In genomic region chr11:63764201-63764711, GRCh38 we compare ENCODE assay signal across 14 cellular contexts. TPM values are rescaled to one million over a fixed set of nuclear protein-coding genes. Genes with fewer than 3 reads are reported as not detected.
DNase-seq lines count a peak whose midpoint lies in the region; ATAC-seq and TF ChIP-seq lines count a peak whose summit lies in the region.
"Had no signal": no experiment of that assay in that cellular context is flagged by ENCODE, and none has a peak within 500 bp of the region (broad histone marks: within the 10 kb centered on the region; RNA-seq: fewer than 3 reads in every experiment).

No MANE protein-coding gene starts in this region.

- no peaks in the 10 kb centered on the region for H3K9me3 ChIP-seq in H9 (ENCODE audit: control insufficient read depth, low read depth, low read length)
- H3K9me3 ChIP-seq in esophagus muscularis mucosa: no peaks in the 10 kb centered on the region
- no peaks in the 10 kb centered on the region for H3K9me3 ChIP-seq in mesenchymal stem cell (ENCODE audit: control insufficient read depth, low read length)
- no peaks in the 10 kb centered on the region for H3K9me3 ChIP-seq in testis
- H3K9me3 ChIP-seq in CD8-positive, alpha-beta memory T cell (ENCODE audit: low read length): no peaks in the 10 kb centered on the region
- no peaks in the 10 kb centered on the region for H3K9me3 ChIP-seq in left lung

- intact Hi-C loops in esophagus muscularis mucosa (cut with DNase I) (loop anchor here (10.0 kb wide), 1 partner anchor 391 kb away; no protein-coding TSS in a partner anchor), testis (cut with DNase I; ENCODE audit: low total_unique reads) (loop anchor here (10.0 kb wide), 1 partner anchor 181 kb away; no protein-coding TSS in a partner anchor), left lung (cut with DNase I) (loop anchor here in 1 of 2 donors (10.0 kb wide), 1 partner anchor 181 kb away; no protein-coding TSS in a partner anchor)

- peaks cover 46 to 50% of the 10 kb centered on the region in 2 experiments for H3K4me1 Mint-ChIP-seq in H9
- H3K4me1 Mint-ChIP-seq in CD8-positive, alpha-beta memory T cell: peaks cover 7 to 11% (median 8%) of the 10 kb centered on the region in 3 donors

- H3K4me3 ChIP-seq in esophagus muscularis mucosa: peak overlapping the region; percentile 57 to 67 (median 65)
- H3K4me3 ChIP-seq in mesenchymal stem cell (ENCODE audit: insufficient read depth in 1 of 2, low read depth in 1 of 2, low read length in 2 of 2): no peak overlapping the region
- peak overlapping the region; percentile 49 to 56 for H3K4me3 ChIP-seq in testis
- no peak overlapping the region for H3K4me3 ChIP-seq in CD8-positive, alpha-beta memory T cell (ENCODE audit: low read length)
- no peak overlapping the region for H3K4me3 ChIP-seq in left lung
- H3K4me3 ChIP-seq: GM23248 had no signal

- peaks cover 0 to 31% (median 8%) of the 10 kb centered on the region in 4 donors for H3K36me3 ChIP-seq in esophagus muscularis mucosa
- H3K36me3 ChIP-seq in mesenchymal stem cell (ENCODE audit: control insufficient read depth in 1 of 2, insufficient read depth in 2 of 2, low read depth in 1 of 2, low read length in 2 of 2): peaks cover 24 to 47% of the 10 kb centered on the region in 2 experiments
- no peaks in the 10 kb centered on the region for H3K36me3 ChIP-seq in testis (ENCODE audit: low read depth, missing control alignments)
- H3K36me3 ChIP-seq in CD8-positive, alpha-beta memory T cell (ENCODE audit: insufficient read depth, low read length): no peaks in the 10 kb centered on the region
- H3K36me3 ChIP-seq in left lung: peaks cover 0 to 36% of the 10 kb centered on the region in 2 donors

- TF ChIP-seq CTCF in H9 (conservative IDR thresholded peaks at IDR 0.05) (no peak), esophagus muscularis mucosa (IDR thresholded peaks at IDR 0.05) (no peak), testis (IDR thresholded peaks at IDR 0.05) (no peak), left lung (IDR thresholded peaks at IDR 0.05) (no peak)

- H4K5ac ChIP-seq in H9 (ENCODE audit: insufficient read length, low read depth, low read length): no peak overlapping the region

- CTCF ChIA-PET in CD8-positive, alpha-beta memory T cell (lab: Charles Lee): no interaction called here

- H3K27ac ChIP-seq in H9 (ENCODE audit: insufficient read length, low read depth, low read length): no peak overlapping the region
- peak overlapping the region; percentile 86 to 93 (median 92) for H3K27ac ChIP-seq in esophagus muscularis mucosa (replicated peaks in 1 of 4)
- H3K27ac ChIP-seq in mesenchymal stem cell (ENCODE audit: low read length, poor library complexity, severe bottlenecking): no peak overlapping the region
- H3K27ac ChIP-seq in testis: peak overlapping the region in 1 of 2 donors; percentile 64
- no peak overlapping the region for H3K27ac ChIP-seq in CD8-positive, alpha-beta memory T cell (ENCODE audit: low read depth, low read length)
- no peak overlapping the region for H3K27ac ChIP-seq in left lung
- H3K27ac ChIP-seq: GM23248 had no signal

- TF ChIP-seq POLR2A in esophagus muscularis mucosa (IDR thresholded peaks at IDR 0.05; ENCODE audit: low read depth) (no peak), testis (IDR thresholded peaks at IDR 0.05) (no peak)

- no peaks in the 10 kb centered on the region for H4K20me1 ChIP-seq in H9 (ENCODE audit: control insufficient read depth, insufficient read depth, insufficient read length)

- no peak for TF ChIP-seq EP300 in esophagus muscularis mucosa (IDR thresholded peaks at IDR 0.05)

- no peak for ATAC-seq in left lung
- ATAC-seq: activated CD8-positive, alpha-beta T cell treated with anti-CD3 and anti-CD28 coated beads, Interleukin-2, amount 10 ng/mL, durations not matched to agents 7 days and 5 days had no signal

- H3K56ac ChIP-seq in H9 (ENCODE audit: insufficient read length, low read depth, low read length): no peak overlapping the region

- no peaks in the 10 kb centered on the region for H3K27me3 ChIP-seq in H9 (ENCODE audit: insufficient read depth, low read length)
- H3K27me3 ChIP-seq in esophagus muscularis mucosa: no peaks in the 10 kb centered on the region
- H3K27me3 ChIP-seq in mesenchymal stem cell (ENCODE audit: control insufficient read depth in 1 of 2, insufficient read depth in 1 of 2, low read length in 2 of 2): no peaks in the 10 kb centered on the region
- no peaks in the 10 kb centered on the region for H3K27me3 ChIP-seq in testis
- no peaks in the 10 kb centered on the region for H3K27me3 ChIP-seq in CD8-positive, alpha-beta memory T cell (ENCODE audit: insufficient read depth, low read length, poor library complexity, severe bottlenecking)
- peaks cover 0 to 7% of the 10 kb centered on the region in 2 donors for H3K27me3 ChIP-seq in left lung

- 0 out of 5 replicates have a peak, but pooled peaks cover 0 to 2% of the 10 kb centered on the region in 2 experiments for H3K9me3 Mint-ChIP-seq in H9
- no peaks in the 10 kb centered on the region for H3K9me3 Mint-ChIP-seq in CD8-positive, alpha-beta memory T cell

- no peak overlapping the region for H2BK120ac ChIP-seq in H9 (ENCODE audit: low read depth, low read length, poor library complexity, severe bottlenecking)
- H2BK120ac ChIP-seq in mesenchymal stem cell (ENCODE audit: low read depth, low read length): peak overlapping the region; percentile 61

- no peak overlapping the region for H3K4me2 ChIP-seq in H9 (ENCODE audit: insufficient read depth, insufficient read length, low read length)
- no peak overlapping the region for H3K4me2 ChIP-seq in mesenchymal stem cell (ENCODE audit: low read length, poor library complexity, severe bottlenecking)

- no peak overlapping the region for H3T11ph ChIP-seq in H9 (ENCODE audit: low read length)

- no peak overlapping the region for H3K9ac ChIP-seq in H9 (ENCODE audit: extremely low read depth, insufficient read length, low read length)
- H3K9ac ChIP-seq in mesenchymal stem cell (ENCODE audit: low read length): no peak overlapping the region
- H3K9ac ChIP-seq: GM23248 had no signal

- no peak overlapping the region for H2AFZ ChIP-seq in H9 (ENCODE audit: low read length)
- no peak overlapping the region for H2AFZ ChIP-seq in mesenchymal stem cell (ENCODE audit: low read depth, low read length)
- H2AFZ ChIP-seq: GM23248 had no signal

- DNase-seq in H9 (no peak), esophagus muscularis mucosa (ENCODE audit: extremely low spot score) (no peak), mesenchymal stem cell (no peak), testis (no peak), left lung (no peak)
- DNase-seq in CD8-positive, alpha-beta memory T cell: no peak
- no peak for DNase-seq in NK-92 treated with Interleukin-12 subunit alpha and Interleukin-12 subunit beta, amount 100 ng/mL, for 24 hours (lab: John Stamatoyannopoulos, UW)
- DNase-seq: activated CD8-positive, alpha-beta T cell treated with anti-CD3 and anti-CD28 coated beads, Interleukin-2, amount 10 ng/mL, durations not matched to agents 7 days and 5 days; GM23248; NCI-H2107; NCI-H748 treated with DMSO at 0.1 percent for 48 hours; SIG-M5; stimulated activated CD8-positive, alpha-beta memory T cell treated with anti-CD3 and anti-CD28 coated beads, Interleukin-4, amount 100 ng/mL, for 48 hours had no signal

- H2BK20ac ChIP-seq in H9 (ENCODE audit: low read depth, low read length, poor library complexity, severe bottlenecking): no peak overlapping the region

- peaks cover 25% of the 10 kb centered on the region for H3K23me2 ChIP-seq in H9 (ENCODE audit: insufficient read length, low read depth, low read length, poor library complexity, severe bottlenecking)

- H3K14ac ChIP-seq in H9 (ENCODE audit: insufficient read depth, low read length) (no peak overlapping the region), mesenchymal stem cell (ENCODE audit: low read length in 2 of 2) (no peak overlapping the region)

- no peak overlapping the region for H4K91ac ChIP-seq in H9 (ENCODE audit: insufficient read length, low read depth, low read length)
- no peak overlapping the region for H4K91ac ChIP-seq in mesenchymal stem cell (ENCODE audit: low read length)

- H3K23ac ChIP-seq in H9 (ENCODE audit: insufficient read length, low read depth, low read length): no peak overlapping the region
- no peak overlapping the region for H3K23ac ChIP-seq in mesenchymal stem cell (ENCODE audit: low read length in 2 of 2)

- H3K18ac ChIP-seq in H9 (ENCODE audit: insufficient read length, low read depth, low read length) (no peak overlapping the region), mesenchymal stem cell (ENCODE audit: low read depth in 1 of 2, low read length in 2 of 2) (no peak overlapping the region)

- no peak overlapping the region for H2BK5ac ChIP-seq in H9 (ENCODE audit: insufficient read length, low read length)
- no peak overlapping the region for H2BK5ac ChIP-seq in mesenchymal stem cell (ENCODE audit: low read depth, low read length, poor library complexity, severe bottlenecking)

- H3K4ac ChIP-seq in H9 (ENCODE audit: low read depth, low read length): no peak overlapping the region
- H3K4ac ChIP-seq in mesenchymal stem cell (ENCODE audit: low read depth in 1 of 2, low read length in 2 of 2): no peak overlapping the region

- peaks cover 6% of the 10 kb centered on the region; the same call in 1 of the 2 replicates for H3K79me2 ChIP-seq in H9 (ENCODE audit: insufficient read depth, low read length)

- POLR2A ChIA-PET in CD8-positive, alpha-beta memory T cell (lab: Charles Lee): no interaction called here

- no peak overlapping the region for H3K27ac Mint-ChIP-seq in H9
- H3K27ac Mint-ChIP-seq in CD8-positive, alpha-beta memory T cell: no peak overlapping the region
- H3K27ac Mint-ChIP-seq: activated CD8-positive, alpha-beta T cell treated with anti-CD3 and anti-CD28 coated beads, Interleukin-2, amount 10 ng/mL, durations not matched to agents 7 days and 5 days; progenitor cell of endocrine pancreas had no signal

- H2AK5ac ChIP-seq in H9 (ENCODE audit: insufficient read length, low read length) (no peak overlapping the region), mesenchymal stem cell (ENCODE audit: low read length, severe bottlenecking) (no peak overlapping the region)

- H3K4me1 ChIP-seq in H9 (ENCODE audit: insufficient read depth, low read length) (no peaks in the 10 kb centered on the region; the same call in 1 of the 2 replicates), esophagus muscularis mucosa (peaks cover 45 to 64% (median 63%) of the 10 kb centered on the region in 4 donors), mesenchymal stem cell (ENCODE audit: control insufficient read depth, insufficient read depth, low read depth, low read length) (peaks cover 53% of the 10 kb centered on the region), testis (peaks cover 26% of the 10 kb centered on the region), left lung (peaks cover 4 to 21% of the 10 kb centered on the region in 2 donors)
- H3K4me1 ChIP-seq in CD8-positive, alpha-beta memory T cell (ENCODE audit: insufficient read depth, low read length): no peaks in the 10 kb centered on the region

- H3K79me1 ChIP-seq in H9 (ENCODE audit: insufficient read depth, low read depth, low read length, poor library complexity, severe bottlenecking) (peaks cover 2% of the 10 kb centered on the region), mesenchymal stem cell (replicated peaks; ENCODE audit: low read length, poor library complexity, severe bottlenecking) (peaks cover 24% of the 10 kb centered on the region)

- H3K27me3 Mint-ChIP-seq in H9 (ENCODE audit: low read depth): no peaks in the 10 kb centered on the region; the same call in 1 of the 2 replicates
- H3K27me3 Mint-ChIP-seq in CD8-positive, alpha-beta memory T cell: no peaks in the 10 kb centered on the region

- H2BK12ac ChIP-seq in H9 (ENCODE audit: insufficient read length, low read depth, low read length): no peak overlapping the region
- H2BK12ac ChIP-seq in mesenchymal stem cell (ENCODE audit: low read length in 2 of 2): peak overlapping the region in 1 of 2 experiments; percentile 33

- H2BK15ac ChIP-seq in H9 (ENCODE audit: low read depth, low read length) (no peak overlapping the region), mesenchymal stem cell (ENCODE audit: low read depth, poor library complexity, severe bottlenecking) (no peak overlapping the region)

- WGBS in H9 (ENCODE audit: extremely low coverage, insufficient read length, low lambda C conversion rate): no CpG with 5 or more reads among the region's 43 CpGs
- 47% methylated on average over 14 of the region's 43 CpGs for WGBS in esophagus muscularis mucosa
- 60% methylated on average over 31 of the region's 43 CpGs for WGBS in mesenchymal stem cell
- WGBS in testis, 2 donors: 71% methylated on average over 40 of the region's 43 CpGs; no CpG with 5 or more reads in 1 of the 2 donors

- H4K8ac ChIP-seq in H9 (replicated peaks; ENCODE audit: insufficient read length, low read depth, low read length) (no peak overlapping the region), mesenchymal stem cell (ENCODE audit: low read length) (peak overlapping the region; percentile 41)

- H3K4me3 Mint-ChIP-seq in H9: peak overlapping the region; percentile 73 to 92; a peak in 4 of 5 replicates
- no peak overlapping the region for H3K4me3 Mint-ChIP-seq in CD8-positive, alpha-beta memory T cell
- H3K4me3 Mint-ChIP-seq: activated CD8-positive, alpha-beta T cell treated with anti-CD3 and anti-CD28 coated beads, Interleukin-2, amount 10 ng/mL, durations not matched to agents 7 days and 5 days had no signal

- peaks cover 0 to 43% (median 12%) of the 10 kb centered on the region in 3 experiments; a peak in 5 of 7 replicates for H3K36me3 Mint-ChIP-seq in H9 (ENCODE audit: insufficient read depth in 1 of 3, low read depth in 3 of 3)
- H3K36me3 Mint-ChIP-seq in CD8-positive, alpha-beta memory T cell: peaks cover 0 to 14% (median 0%) of the 10 kb centered on the region in 3 donors

RNA-seq across cellular contexts. Expression of gene ZFTA, which starts 4.3 kb away (rescaled TPM):
- total RNA-seq in H9 (2021) (48.2 and 49.3 TPM in 2 replicates), esophagus muscularis mucosa (10 to 100 TPM; 15.8 to 41.9 (median 26.6) TPM), testis (10 to 100 TPM; 19.5 to 31.0 TPM), left lung (10 to 100 TPM in 1 of 2 donors, 1 to 10 TPM in 1; 9.2 to 14.0 TPM)
- 15.0 TPM for polyA plus RNA-seq in mesenchymal stem cell (2013, experiment 1 of 2)
- polyA plus RNA-seq in mesenchymal stem cell (2013, experiment 2 of 2): 15.0 TPM
- 12.0 TPM for polyA plus RNA-seq in testis (ENCODE audit: insufficient read depth, low read depth, low replicate concordance)
- total RNA-seq in CD8-positive, alpha-beta memory T cell: 1 to 10 TPM; 7.0 to 7.6 TPM
- polyA plus RNA-seq in CD8-positive, alpha-beta memory T cell: 0.37 TPM

RNA-seq across cellular contexts. Expression of gene SPINDOC, which starts 49.0 kb away (rescaled TPM):
- total RNA-seq in H9 (2021): 121 TPM in 2 replicates
- 10 to 100 TPM; 12.0 to 25.8 (median 18.6) TPM for total RNA-seq in esophagus muscularis mucosa
- 35.3 TPM for polyA plus RNA-seq in mesenchymal stem cell (2013, experiment 1 of 2)
- 35.1 TPM for polyA plus RNA-seq in mesenchymal stem cell (2013, experiment 2 of 2)
- total RNA-seq in testis: 10 to 100 TPM; 38.6 to 45.1 TPM
- 71.6 TPM for polyA plus RNA-seq in testis (ENCODE audit: insufficient read depth, low read depth, low replicate concordance)
- 10 to 100 TPM; 38.7 to 41.4 TPM for total RNA-seq in CD8-positive, alpha-beta memory T cell
- 1.4 TPM for polyA plus RNA-seq in CD8-positive, alpha-beta memory T cell
- 10 to 100 TPM; 20.3 to 21.7 TPM for total RNA-seq in left lung

Comparison
In these comparisons a context has a peak if more than half of its experiments do, and no peak if none do; other contexts are left out.
1. H3K27ac ChIP-seq: peak in esophagus muscularis mucosa (4 of 4); none in H9 (single experiment), mesenchymal stem cell (single experiment), CD8-positive, alpha-beta memory T cell (single experiment) and left lung (0 of 2).
2. H3K4me3 Mint-ChIP-seq: peak in H9 (2 of 2); none in CD8-positive, alpha-beta memory T cell (0 of 7).
3. H3K4me3 ChIP-seq: peak in esophagus muscularis mucosa (4 of 4) and testis (2 of 2); none in mesenchymal stem cell (0 of 2), CD8-positive, alpha-beta memory T cell (single experiment) and left lung (0 of 2).